ENCODE assay signal across 24 cellular contexts in the genomic region with DNA sequence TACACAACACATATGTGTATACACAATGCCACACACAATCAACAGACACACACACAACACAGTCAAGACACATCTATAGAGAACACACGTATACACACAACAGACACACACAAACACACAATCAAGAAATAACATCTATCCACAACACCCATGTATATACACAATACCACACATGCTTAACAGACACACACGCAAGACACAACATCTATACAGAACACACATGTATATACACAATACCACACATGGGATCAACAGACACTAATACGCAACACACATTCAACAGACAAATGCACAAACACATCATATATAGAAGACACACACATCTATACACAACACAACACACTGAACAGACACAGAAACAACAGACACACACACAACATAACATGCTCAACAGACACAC.
"Had no signal": no experiment of that assay in that cellular context is flagged by ENCODE, and none has a peak within 500 bp of the region (broad histone marks: within the 10 kb centered on the region; RNA-seq: fewer than 3 reads in every experiment).

No MANE protein-coding gene starts in this region.

- H3K4me3 Mint-ChIP-seq: IgD-negative memory B cell, T-cell had no signal

- H3K4me1 Mint-ChIP-seq: IgD-negative memory B cell, T-cell had no signal

- ATAC-seq: K562, T-cell had no signal

- H3K27ac Mint-ChIP-seq: IgD-negative memory B cell, T-cell had no signal

- H3K27me3 Mint-ChIP-seq: IgD-negative memory B cell had no signal

- H3K27ac ChIP-seq: HL-60, KMS-11 had no signal

- H3K9ac ChIP-seq: KMS-11, SK-N-SH had no signal

- H3K36me3 Mint-ChIP-seq: IgD-negative memory B cell, T-cell had no signal

- H3K9me3 ChIP-seq: SK-N-SH had no signal

- H3K9me2 ChIP-seq: SK-N-SH had no signal

- H3K4me3 ChIP-seq: K562 had no signal

- H3K9me3 Mint-ChIP-seq: T-cell had no signal

- DNase-seq: Kasumi-1, NCI-H1092, NCI-H1105 treated with DMSO at 0.1 percent for 48 hours, NCI-H1417 treated with DMSO at 0.1 percent for 48 hours, NCI-H146, NCI-H1694 treated with DMSO at 0.1 percent for 48 hours, NCI-H1930, NCI-H2081, NCI-H2107, NCI-H2227 treated with DMSO at 0.1 percent for 48 hours, NCI-H446, NCI-H510A, NCI-H524 treated with DMSO at 0.1 percent for 48 hours, NCI-H69, NCI-H774, RPMI8226, SHP77, SK-N-SH, SW 1271, T-cell had no signal

- H3K4me2 ChIP-seq: KMS-11, SK-N-SH had no signal
